Comparison of ENCODE assay signal across 27 cellular contexts in genomic region chr2:98676742-98677141, GRCh38.
"Had no signal": no experiment of that assay in that cellular context is flagged by ENCODE, and none has a peak within 500 bp of the region (broad histone marks: within the 10 kb centered on the region; RNA-seq: fewer than 3 reads in every experiment).

No MANE protein-coding gene starts in this region.

- H3K4me1 Mint-ChIP-seq: brain; stimulated activated memory B cell treated with anti-CD40 and anti-IgM and Interleukin-4, amounts not matched to agents 10 μg/mL and 1 μg/mL and 100 μg/mL, for 72 hours had no signal

- H3K9me3 Mint-ChIP-seq: stimulated activated memory B cell treated with anti-CD40 and anti-IgM and Interleukin-4, amounts not matched to agents 10 μg/mL and 1 μg/mL and 100 μg/mL, for 72 hours had no signal

- H3K27me3 ChIP-seq: adrenal gland, cardiac muscle cell, gastroesophageal sphincter, ovary, upper lobe of left lung had no signal

- H3K9me3 ChIP-seq: adrenal gland, gastroesophageal sphincter, ovary, prostate gland, upper lobe of left lung had no signal

- H3K27me3 Mint-ChIP-seq: brain; stimulated activated memory B cell treated with anti-CD40 and anti-IgM and Interleukin-4, amounts not matched to agents 10 μg/mL and 1 μg/mL and 100 μg/mL, for 72 hours; stimulated activated naive CD8-positive, alpha-beta T cell treated with anti-CD3 and anti-CD28 coated beads, Interleukin-15, amount 100 ng/mL, for 72 hours had no signal

- ATAC-seq: gastroesophageal sphincter; left colon; sciatic nerve; stimulated activated memory B cell treated with anti-CD40 and anti-IgM and Interleukin-4, amounts not matched to agents 10 μg/mL and 1 μg/mL and 100 μg/mL, for 72 hours; stimulated activated naive CD8-positive, alpha-beta T cell treated with anti-CD3 and anti-CD28 coated beads, Interleukin-15, amount 100 ng/mL, for 72 hours had no signal

- H3K4me3 ChIP-seq: adrenal gland, cardiac muscle cell, gastroesophageal sphincter, ovary, prostate gland, skin epidermis, upper lobe of left lung had no signal

- H3K4me3 Mint-ChIP-seq: activated T-helper 1 cell treated with anti-CD3 and anti-CD28 coated beads, Interleukin-12 subunit alpha, Interleukin-12 subunit beta, Interleukin-2, Interleukin-4 antibody, amounts not matched to agents 30 ng/mL and 10 ng/mL and 1 ng/mL, durations not matched to agents 14 hours and 24 hours and 36 hours; brain; stimulated activated memory B cell treated with anti-CD40 and anti-IgM and Interleukin-4, amounts not matched to agents 10 μg/mL and 1 μg/mL and 100 μg/mL, for 72 hours; stimulated activated naive CD8-positive, alpha-beta T cell treated with anti-CD3 and anti-CD28 coated beads, Interleukin-15, amount 100 ng/mL, for 72 hours; T-helper 2 cell treated with Interferon-gamma antibody and Interleukin-4, amounts not matched to agents 5 μg/mL and 100 μg/mL, for 36 hours had no signal

- H3K36me3 ChIP-seq: adrenal gland, cardiac muscle cell, ovary, prostate gland had no signal

- H3K4me1 ChIP-seq: adrenal gland, gastroesophageal sphincter, prostate gland, upper lobe of left lung had no signal

- DNase-seq: activated CD4-positive, alpha-beta T cell treated with anti-CD3 and anti-CD28 coated beads for 4 hours; activated CD4-positive, alpha-beta T cell treated with anti-CD3 and anti-CD28 coated beads, Interleukin-2, amount 50 U/mL, for 4 hours; activated effector memory CD4-positive, alpha-beta T cell treated with anti-CD3 and anti-CD28 coated beads, Interleukin-2, amount 50 U/mL, for 16 hours; activated naive CD4-positive, alpha-beta T cell treated with anti-CD3 and anti-CD28 coated beads, Interleukin-2, amount 50 U/mL, for 16 hours; adrenal gland; aorta; head of caudate nucleus; hippocampal formation; kidney; left colon; mammary epithelial cell; ovary; retina; stimulated activated CD4-positive, alpha-beta T cell treated with anti-CD3 and anti-CD28 coated beads, Interleukin-4, amount 100 ng/mL, for 4 hours; stimulated activated CD8-positive, alpha-beta memory T cell treated with anti-CD3 and anti-CD28 coated beads, Interleukin-4, amount 100 ng/mL, for 48 hours; stimulated activated naive CD8-positive, alpha-beta T cell treated with anti-CD3 and anti-CD28 coated beads, Interleukin-15, amount 100 ng/mL, for 72 hours; substantia nigra; upper lobe of left lung had no signal

- H3K27ac Mint-ChIP-seq: activated T-helper 1 cell treated with anti-CD3 and anti-CD28 coated beads, Interleukin-12 subunit alpha, Interleukin-12 subunit beta, Interleukin-2, Interleukin-4 antibody, amounts not matched to agents 30 ng/mL and 10 ng/mL and 1 ng/mL, durations not matched to agents 14 hours and 24 hours and 36 hours; brain; stimulated activated memory B cell treated with anti-CD40 and anti-IgM and Interleukin-4, amounts not matched to agents 10 μg/mL and 1 μg/mL and 100 μg/mL, for 72 hours; stimulated activated naive CD8-positive, alpha-beta T cell treated with anti-CD3 and anti-CD28 coated beads, Interleukin-15, amount 100 ng/mL, for 72 hours; T-helper 2 cell treated with Interferon-gamma antibody and Interleukin-4, amounts not matched to agents 5 μg/mL and 100 μg/mL, for 36 hours had no signal

- H3K27ac ChIP-seq: adrenal gland, cardiac muscle cell, gastroesophageal sphincter, ovary, prostate gland, skin epidermis, upper lobe of left lung had no signal
